In the genomic region with DNA sequence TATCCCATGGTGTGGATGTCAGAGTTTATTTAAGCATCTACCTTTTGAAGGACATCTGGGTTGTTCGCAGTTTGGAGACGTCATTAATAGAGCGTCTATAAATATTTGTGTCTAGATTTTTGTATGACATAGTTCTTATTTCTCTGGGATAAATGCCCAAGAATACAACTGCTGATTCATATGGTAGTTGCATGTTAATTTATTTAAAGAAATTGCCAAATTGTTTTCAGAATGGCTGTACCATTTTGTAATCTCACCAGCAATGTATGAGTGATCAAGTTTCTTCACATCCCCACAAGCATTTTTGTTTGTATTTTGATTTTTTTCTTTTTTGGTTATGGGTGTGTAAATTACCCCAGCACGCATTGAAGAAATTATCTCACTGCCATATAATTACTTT, we compare ENCODE assay signal across 1 cellular context.
TF ChIP-seq lines count a peak whose summit lies in the region.

No MANE protein-coding gene starts in this region.

TF ChIP-seq in IMR-90, 13 proteins besides CTCF, POLR2A, EP300 and RAD21 (continued from another document):
- TF ChIP-seq, protein P1, sequence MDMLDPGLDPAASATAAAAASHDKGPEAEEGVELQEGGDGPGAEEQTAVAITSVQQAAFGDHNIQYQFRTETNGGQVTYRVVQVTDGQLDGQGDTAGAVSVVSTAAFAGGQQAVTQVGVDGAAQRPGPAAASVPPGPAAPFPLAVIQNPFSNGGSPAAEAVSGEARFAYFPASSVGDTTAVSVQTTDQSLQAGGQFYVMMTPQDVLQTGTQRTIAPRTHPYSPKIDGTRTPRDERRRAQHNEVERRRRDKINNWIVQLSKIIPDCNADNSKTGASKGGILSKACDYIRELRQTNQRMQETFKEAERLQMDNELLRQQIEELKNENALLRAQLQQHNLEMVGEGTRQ (IDR thresholded peaks at IDR 0.05; ENCODE audit: low read depth, low read length) = no peak
- no peak for TF ChIP-seq MAFK (IDR thresholded peaks at IDR 0.05; ENCODE audit: low read depth, low read length)
